18 cellular contexts compared by ENCODE assay signal in genomic region chr6:14085176-14085787, GRCh38.
"Had no signal": no experiment of that assay in that cellular context is flagged by ENCODE, and none has a peak within 500 bp of the region (broad histone marks: within the 10 kb centered on the region; RNA-seq: fewer than 3 reads in every experiment).

No MANE protein-coding gene starts in this region.

- H3K27ac Mint-ChIP-seq: effector memory CD8-positive, alpha-beta T cell; T-helper 2 cell treated with Interferon-gamma antibody and Interleukin-4, amounts not matched to agents 5 μg/mL and 100 μg/mL, for 36 hours had no signal

- H3K4me1 ChIP-seq: breast epithelium, gastroesophageal sphincter, heart right ventricle had no signal

- H3K4me3 Mint-ChIP-seq: effector memory CD8-positive, alpha-beta T cell; T-helper 2 cell treated with Interferon-gamma antibody and Interleukin-4, amounts not matched to agents 5 μg/mL and 100 μg/mL, for 36 hours had no signal

- H3K27ac ChIP-seq: breast epithelium, epithelial cell of prostate, gastroesophageal sphincter, heart right ventricle, neutrophil had no signal

- H3K9me3 Mint-ChIP-seq: effector memory CD8-positive, alpha-beta T cell had no signal

- ATAC-seq: effector memory CD8-positive, alpha-beta T cell; gastroesophageal sphincter; heart right ventricle; left colon had no signal

- H3K27me3 ChIP-seq: breast epithelium, neutrophil had no signal

- H3K9me3 ChIP-seq: breast epithelium, gastroesophageal sphincter, heart right ventricle, neutrophil had no signal

- DNase-seq: activated CD4-positive, alpha-beta T cell treated with anti-CD3 and anti-CD28 coated beads, Interleukin-2, amount 50 U/mL, for 1 hour; activated CD4-positive, CD25-positive, alpha-beta regulatory T cell; activated CD8-positive, alpha-beta memory T cell treated with anti-CD3 and anti-CD28 coated beads for 24 hours; activated naive CD4-positive, alpha-beta T cell treated with Interleukin-2 at 50 U/mL for 16 hours; anterior cingulate cortex; dermis blood vessel endothelial cell; effector memory CD8-positive, alpha-beta T cell; heart right ventricle; left colon; midbrain; retina; stimulated activated CD4-positive, alpha-beta T cell treated with anti-CD3 and anti-CD28 coated beads, Interleukin-12 subunit alpha, Interleukin-12 subunit beta, amount 100 ng/mL, for 4 hours; stimulated activated CD4-positive, alpha-beta T cell treated with anti-CD3 and anti-CD28 coated beads, Interleukin-2, amount 100 ng/mL, for 24 hours had no signal

- H3K4me3 ChIP-seq: breast epithelium, gastroesophageal sphincter, heart right ventricle had no signal

- H3K36me3 ChIP-seq: breast epithelium, gastroesophageal sphincter, heart right ventricle, neutrophil had no signal
